15 cellular contexts compared by ENCODE assay signal in the genomic region with DNA sequence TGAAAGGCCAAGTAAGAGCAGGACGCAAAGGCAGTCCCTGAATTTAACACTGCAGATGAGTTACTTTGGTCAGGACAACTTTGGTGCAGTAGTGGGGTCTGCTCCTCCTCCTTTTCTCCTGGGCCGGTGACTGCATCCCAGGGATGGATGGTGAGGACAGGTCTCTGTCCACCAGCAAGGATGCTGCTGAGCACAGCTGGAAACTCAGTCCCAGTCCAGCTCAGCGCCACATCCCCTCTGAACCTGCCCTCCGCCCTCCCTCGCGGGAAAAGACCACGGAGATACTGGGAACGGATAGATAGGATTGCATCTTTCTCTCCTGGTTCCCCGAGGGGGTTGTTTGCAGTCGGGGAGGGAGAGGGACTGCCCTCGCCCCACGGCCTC. TPM values are rescaled to one million over a fixed set of nuclear protein-coding genes. Genes with fewer than 3 reads are reported as not detected.
DNase-seq lines count a peak whose midpoint lies in the region; ATAC-seq and TF ChIP-seq lines count a peak whose summit lies in the region.
"Had no signal": no experiment of that assay in that cellular context is flagged by ENCODE, and none has a peak within 500 bp of the region (broad histone marks: within the 10 kb centered on the region; RNA-seq: fewer than 3 reads in every experiment).

No MANE protein-coding gene starts in this region.

- H4K20me1 ChIP-seq in hepatocyte (ENCODE audit: insufficient read depth, poor library complexity, severe bottlenecking), result no peaks in the 10 kb centered on the region
- H4K20me1 ChIP-seq: BLaER1 had no signal

- no peaks in the 10 kb centered on the region for H3K9me3 Mint-ChIP-seq in activated naive CD8-positive, alpha-beta T cell treated with anti-CD3 and anti-CD28 coated beads, Interleukin-2, amount 50 U/mL, for 24 hours
- no peaks in the 10 kb centered on the region for H3K9me3 Mint-ChIP-seq in CD8-positive, alpha-beta memory T cell
- H3K9me3 Mint-ChIP-seq: activated T-helper 2 cell treated with anti-CD3 and anti-CD28 coated beads, Interferon-gamma antibody, Interleukin-2, Interleukin-4, amounts not matched to agents 10 μg/mL and 5 μg/mL and 100 μg/mL, durations not matched to agents 14 hours and 24 hours and 36 hours had no signal

- no peaks in the 10 kb centered on the region for H3K36me3 Mint-ChIP-seq in activated naive CD8-positive, alpha-beta T cell treated with anti-CD3 and anti-CD28 coated beads, Interleukin-2, amount 50 U/mL, for 24 hours (ENCODE audit: low read depth)
- H3K36me3 Mint-ChIP-seq in CD8-positive, alpha-beta memory T cell, result peaks cover 0 to 4% (median 2%) of the 10 kb centered on the region in 3 donors

- ATAC-seq in SK-N-SH treated with all-trans-retinoic acid at 6 μM for 48 hours, result peak; percentile 23
- ATAC-seq in activated naive CD8-positive, alpha-beta T cell treated with anti-CD3 and anti-CD28 coated beads, Interleukin-2, amount 50 U/mL, for 24 hours, result no peak

- peaks cover 42% of the 10 kb centered on the region for H3K27me3 Mint-ChIP-seq in activated naive CD8-positive, alpha-beta T cell treated with anti-CD3 and anti-CD28 coated beads, Interleukin-2, amount 50 U/mL, for 24 hours
- peaks cover 9 to 42% of the 10 kb centered on the region in 2 donors for H3K27me3 Mint-ChIP-seq in CD8-positive, alpha-beta memory T cell

- no peaks in the 10 kb centered on the region for H3K9me2 ChIP-seq in hepatocyte (replicated peaks; ENCODE audit: insufficient read depth)

- POLR2A ChIA-PET in CD8-positive, alpha-beta memory T cell (lab: Charles Lee), result no interaction called here

- CTCF ChIA-PET in CD8-positive, alpha-beta memory T cell (lab: Charles Lee), result no interaction called here

- H3K27ac ChIP-seq in hepatocyte, result no peak overlapping the region
- H3K27ac ChIP-seq in CD8-positive, alpha-beta memory T cell (ENCODE audit: low read depth, low read length), result no peak overlapping the region
- H3K27ac ChIP-seq: BLaER1, SJSA1, transverse colon had no signal

- no peaks in the 10 kb centered on the region for H3K9me3 ChIP-seq in BE2C
- H3K9me3 ChIP-seq in hepatocyte (ENCODE audit: low read depth), result no peaks in the 10 kb centered on the region
- H3K9me3 ChIP-seq in CD8-positive, alpha-beta memory T cell (ENCODE audit: low read length), result no peaks in the 10 kb centered on the region
- H3K9me3 ChIP-seq: BLaER1, SJSA1, transverse colon had no signal

- H3K4me3 Mint-ChIP-seq in activated naive CD8-positive, alpha-beta T cell treated with anti-CD3 and anti-CD28 coated beads, Interleukin-2, amount 50 U/mL, for 24 hours, result no peak overlapping the region
- H3K4me3 Mint-ChIP-seq in CD8-positive, alpha-beta memory T cell, result no peak overlapping the region

- no peak overlapping the region for H2AFZ ChIP-seq in hepatocyte

- peaks cover 20% of the 10 kb centered on the region for H3K27me3 ChIP-seq in BE2C
- H3K27me3 ChIP-seq in hepatocyte, result peaks cover 13% of the 10 kb centered on the region
- H3K27me3 ChIP-seq in CD8-positive, alpha-beta memory T cell (ENCODE audit: insufficient read depth, low read length, poor library complexity, severe bottlenecking), result peaks cover 11% of the 10 kb centered on the region

- 41% methylated on average over 12 of the region's 12 CpGs for WGBS in hepatocyte (ENCODE audit: low lambda C conversion rate, missing lambda C conversion rate)

- H3K4me3 ChIP-seq in BE2C (ENCODE audit: low read depth, low read length) (peak overlapping the region; percentile 13; the same call in 1 of the 2 replicates), hepatocyte (no peak overlapping the region), retinal pigment epithelial cell (ENCODE audit: low read length) (peak overlapping the region; percentile 35)
- no peak overlapping the region for H3K4me3 ChIP-seq in CD8-positive, alpha-beta memory T cell (ENCODE audit: low read length)
- H3K4me3 ChIP-seq: BLaER1 had no signal

- no peaks in the 10 kb centered on the region for H3K36me3 ChIP-seq in BE2C
- no peaks in the 10 kb centered on the region for H3K36me3 ChIP-seq in hepatocyte (replicated peaks; ENCODE audit: insufficient read depth, low read depth)
- no peaks in the 10 kb centered on the region for H3K36me3 ChIP-seq in CD8-positive, alpha-beta memory T cell (ENCODE audit: insufficient read depth, low read length)
- H3K36me3 ChIP-seq: BLaER1, SJSA1, transverse colon had no signal

- H3K79me2 ChIP-seq in hepatocyte, result no peaks in the 10 kb centered on the region

- no peak for TF ChIP-seq CTCF in BE2C (IDR thresholded peaks at IDR 0.05; ENCODE audit: low read depth, low read length)
- no peak for TF ChIP-seq CTCF in hepatocyte (IDR thresholded peaks at IDR 0.05; ENCODE audit: poor library complexity)
- TF ChIP-seq CTCF in retinal pigment epithelial cell (conservative IDR thresholded peaks at IDR 0.05; ENCODE audit: low read depth, low read length), result no peak

- no peak overlapping the region for H3K27ac Mint-ChIP-seq in activated naive CD8-positive, alpha-beta T cell treated with anti-CD3 and anti-CD28 coated beads, Interleukin-2, amount 50 U/mL, for 24 hours
- H3K27ac Mint-ChIP-seq in CD8-positive, alpha-beta memory T cell, result no peak overlapping the region
- H3K27ac Mint-ChIP-seq: activated T-helper 2 cell treated with anti-CD3 and anti-CD28 coated beads, Interferon-gamma antibody, Interleukin-2, Interleukin-4, amounts not matched to agents 10 μg/mL and 5 μg/mL and 100 μg/mL, durations not matched to agents 14 hours and 24 hours and 36 hours had no signal

- no peaks in the 10 kb centered on the region for H3K4me1 ChIP-seq in BE2C
- H3K4me1 ChIP-seq in hepatocyte (ENCODE audit: insufficient read depth), result peaks cover 15% of the 10 kb centered on the region
- no peaks in the 10 kb centered on the region for H3K4me1 ChIP-seq in CD8-positive, alpha-beta memory T cell (ENCODE audit: insufficient read depth, low read length)

- H3K4me1 Mint-ChIP-seq in activated naive CD8-positive, alpha-beta T cell treated with anti-CD3 and anti-CD28 coated beads, Interleukin-2, amount 50 U/mL, for 24 hours, result no peaks in the 10 kb centered on the region
- H3K4me1 Mint-ChIP-seq in CD8-positive, alpha-beta memory T cell, result no peaks in the 10 kb centered on the region

- DNase-seq in BE2C (no peak), hepatocyte (ENCODE audit: low spot score) (no peak), retinal pigment epithelial cell (ENCODE audit: low read depth) (no peak), retina (no peak), T-helper 2 cell (no peak)
- no peak for DNase-seq in activated naive CD8-positive, alpha-beta T cell treated with anti-CD3 and anti-CD28 coated beads, Interleukin-2, amount 50 U/mL, for 24 hours
- DNase-seq in CD8-positive, alpha-beta memory T cell, result no peak
- DNase-seq: activated CD4-positive, alpha-beta T cell treated with anti-CD3 and anti-CD28 coated beads for 48 hours; NCI-H1105 treated with DMSO at 0.1 percent for 48 hours; NCI-H524 had no signal

- peak overlapping the region; percentile 89 for H3K4me2 ChIP-seq in hepatocyte
- H3K4me2 ChIP-seq: BLaER1 had no signal

TF ChIP-seq in SK-N-SH treated with all-trans-retinoic acid at 6 μM for 48 hours, 23 proteins besides CTCF, POLR2A, EP300 and RAD21 (continues in another document):
- TF ChIP-seq, protein P1, sequence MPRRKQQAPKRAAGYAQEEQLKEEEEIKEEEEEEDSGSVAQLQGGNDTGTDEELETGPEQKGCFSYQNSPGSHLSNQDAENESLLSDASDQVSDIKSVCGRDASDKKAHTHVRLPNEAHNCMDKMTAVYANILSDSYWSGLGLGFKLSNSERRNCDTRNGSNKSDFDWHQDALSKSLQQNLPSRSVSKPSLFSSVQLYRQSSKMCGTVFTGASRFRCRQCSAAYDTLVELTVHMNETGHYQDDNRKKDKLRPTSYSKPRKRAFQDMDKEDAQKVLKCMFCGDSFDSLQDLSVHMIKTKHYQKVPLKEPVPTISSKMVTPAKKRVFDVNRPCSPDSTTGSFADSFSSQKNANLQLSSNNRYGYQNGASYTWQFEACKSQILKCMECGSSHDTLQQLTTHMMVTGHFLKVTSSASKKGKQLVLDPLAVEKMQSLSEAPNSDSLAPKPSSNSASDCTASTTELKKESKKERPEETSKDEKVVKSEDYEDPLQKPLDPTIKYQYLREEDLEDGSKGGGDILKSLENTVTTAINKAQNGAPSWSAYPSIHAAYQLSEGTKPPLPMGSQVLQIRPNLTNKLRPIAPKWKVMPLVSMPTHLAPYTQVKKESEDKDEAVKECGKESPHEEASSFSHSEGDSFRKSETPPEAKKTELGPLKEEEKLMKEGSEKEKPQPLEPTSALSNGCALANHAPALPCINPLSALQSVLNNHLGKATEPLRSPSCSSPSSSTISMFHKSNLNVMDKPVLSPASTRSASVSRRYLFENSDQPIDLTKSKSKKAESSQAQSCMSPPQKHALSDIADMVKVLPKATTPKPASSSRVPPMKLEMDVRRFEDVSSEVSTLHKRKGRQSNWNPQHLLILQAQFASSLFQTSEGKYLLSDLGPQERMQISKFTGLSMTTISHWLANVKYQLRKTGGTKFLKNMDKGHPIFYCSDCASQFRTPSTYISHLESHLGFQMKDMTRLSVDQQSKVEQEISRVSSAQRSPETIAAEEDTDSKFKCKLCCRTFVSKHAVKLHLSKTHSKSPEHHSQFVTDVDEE (CRISPR knock-in tag; IDR thresholded peaks at IDR 0.05), result no peak
- TF ChIP-seq ARNTL (CRISPR knock-in tag; IDR thresholded peaks at IDR 0.05; ENCODE audit: borderline replicate concordance, low read depth) (no peak), ZFP3 (CRISPR knock-in tag; IDR thresholded peaks at IDR 0.05) (no peak), ZNF8 (CRISPR knock-in tag; IDR thresholded peaks at IDR 0.05) (no peak)
- TF ChIP-seq, protein P2, sequence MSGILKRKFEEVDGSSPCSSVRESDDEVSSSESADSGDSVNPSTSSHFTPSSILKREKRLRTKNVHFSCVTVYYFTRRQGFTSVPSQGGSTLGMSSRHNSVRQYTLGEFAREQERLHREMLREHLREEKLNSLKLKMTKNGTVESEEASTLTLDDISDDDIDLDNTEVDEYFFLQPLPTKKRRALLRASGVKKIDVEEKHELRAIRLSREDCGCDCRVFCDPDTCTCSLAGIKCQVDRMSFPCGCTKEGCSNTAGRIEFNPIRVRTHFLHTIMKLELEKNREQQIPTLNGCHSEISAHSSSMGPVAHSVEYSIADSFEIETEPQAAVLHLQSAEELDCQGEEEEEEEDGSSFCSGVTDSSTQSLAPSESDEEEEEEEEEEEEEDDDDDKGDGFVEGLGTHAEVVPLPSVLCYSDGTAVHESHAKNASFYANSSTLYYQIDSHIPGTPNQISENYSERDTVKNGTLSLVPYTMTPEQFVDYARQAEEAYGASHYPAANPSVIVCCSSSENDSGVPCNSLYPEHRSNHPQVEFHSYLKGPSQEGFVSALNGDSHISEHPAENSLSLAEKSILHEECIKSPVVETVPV (CRISPR knock-in tag; IDR thresholded peaks at IDR 0.05), result no peak

RNA-seq across cellular contexts. Expression of a gene that starts 13.8 kb away (rescaled TPM):
- 0.93 TPM for polyA plus RNA-seq in BE2C (2012; ENCODE audit: insufficient read depth, insufficient read length, low read depth)
- total RNA-seq in hepatocyte, result 2.2 and 4.4 TPM in 2 replicates
- 4.6 and 7.9 TPM in 2 replicates for polyA plus RNA-seq in hepatocyte
- total RNA-seq in CD8-positive, alpha-beta memory T cell, result not detected
- polyA plus RNA-seq in CD8-positive, alpha-beta memory T cell, result not detected
- total RNA-seq: activated T-helper 2 cell treated with anti-CD3 and anti-CD28 coated beads, Interferon-gamma antibody, Interleukin-2, Interleukin-4, amounts not matched to agents 10 μg/mL and 5 μg/mL and 100 μg/mL, durations not matched to agents 14 hours and 24 hours and 36 hours; SJSA1 had no signal

RNA-seq across cellular contexts. Expression of a gene that starts 47.2 kb away (rescaled TPM):
- 1,223 TPM for polyA plus RNA-seq in BE2C (2012; ENCODE audit: insufficient read depth, insufficient read length, low read depth)
- 314 and 332 TPM in 2 replicates for total RNA-seq in hepatocyte
- polyA plus RNA-seq in hepatocyte, result 376 and 403 TPM in 2 replicates
- 1,000 to 10,000 TPM; 2,146 to 2,187 TPM for total RNA-seq in CD8-positive, alpha-beta memory T cell
- 337 TPM for polyA plus RNA-seq in CD8-positive, alpha-beta memory T cell

Comparison
In these comparisons a context has a peak if more than half of its experiments do, and no peak if none do; other contexts are left out.
1. H3K4me3 ChIP-seq: peak in BE2C (single experiment) and retinal pigment epithelial cell (single experiment); none in hepatocyte (single experiment) and CD8-positive, alpha-beta memory T cell (single experiment).